In the genomic region with DNA sequence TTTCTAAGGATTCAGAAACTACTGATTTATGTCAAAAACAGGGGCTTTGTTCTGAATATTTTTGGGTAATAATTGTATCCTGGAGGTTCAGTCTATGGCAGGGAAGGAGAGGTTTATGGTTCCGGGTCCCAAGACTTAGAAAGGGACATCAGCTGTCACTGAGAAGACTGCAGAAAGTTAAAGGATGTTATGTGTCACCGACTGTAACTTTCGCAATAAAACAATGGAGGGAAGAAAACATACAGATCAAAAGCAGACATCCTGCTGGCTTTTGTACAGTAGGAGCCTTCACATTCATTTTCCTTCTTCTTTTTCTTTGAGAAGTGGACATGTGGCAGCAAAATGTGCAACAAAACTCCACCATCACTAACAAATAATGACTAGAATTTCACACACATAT, we compare ENCODE assay signal across 33 cellular contexts.
"Had no signal": no experiment of that assay in that cellular context is flagged by ENCODE, and none has a peak within 500 bp of the region (broad histone marks: within the 10 kb centered on the region; RNA-seq: fewer than 3 reads in every experiment).

No MANE protein-coding gene starts in this region.

- ATAC-seq: activated CD8-positive, alpha-beta T cell treated with anti-CD3 and anti-CD28 coated beads for 36 hours; activated naive CD4-positive, alpha-beta T cell treated with anti-CD3 and anti-CD28 coated beads, Interleukin-2, amount 50 U/mL, for 72 hours; activated T-cell treated with anti-CD3 and anti-CD28 coated beads, Interleukin-2, amount 50 U/mL, for 4 hours; activated T-cell treated with anti-CD3 and anti-CD28 coated beads, Interleukin-2, amount 50 U/mL, for 72 hours; activated T-helper 17 cell treated with anti-CD3 and anti-CD28 coated beads, Interleukin-2, amount 50 U/mL, for 72 hours; body of pancreas had no signal

- H3K27ac ChIP-seq: adrenal gland, body of pancreas, brain microvascular endothelial cell, breast epithelium, VCaP had no signal

- H3K4me1 ChIP-seq: adrenal gland, body of pancreas, breast epithelium had no signal

- FAIRE-seq: astrocyte, TTC549 had no signal

- DNase-seq: activated B cell treated with CpG ODN at 0.5 μM for 24 hours; activated CD4-positive, alpha-beta memory T cell treated with anti-CD3 and anti-CD28 coated beads for 36 hours; activated CD4-positive, alpha-beta T cell treated with anti-CD3 and anti-CD28 coated beads for 4 hours; activated CD4-positive, alpha-beta T cell treated with anti-CD3 and anti-CD28 coated beads, Interleukin-2, amount 10 ng/mL, durations not matched to agents 24 days and 14 days; activated CD4-positive, alpha-beta T cell treated with anti-CD3 and anti-CD28 coated beads, Interleukin-2, amount 50 U/mL, for 1 hour; activated CD4-positive, alpha-beta T cell treated with anti-CD3 and anti-CD28 coated beads, Interleukin-2, amount 50 U/mL, for 4 hours; activated CD4-positive, CD25-positive, alpha-beta regulatory T cell treated with anti-CD3 and anti-CD28 coated beads, Interleukin-2, amount 50 U/mL, for 72 hours; activated CD8-positive, alpha-beta memory T cell treated with anti-CD3 and anti-CD28 coated beads, Interleukin-2, amount 50 U/mL, for 4 hours; activated CD8-positive, alpha-beta T cell treated with anti-CD3 and anti-CD28 coated beads for 36 hours; activated effector memory CD4-positive, alpha-beta T cell treated with anti-CD3 and anti-CD28 coated beads, Interleukin-2, amount 50 U/mL, for 16 hours; activated gamma-delta T cell treated with Interleukin-2 at 50 U/mL for 16 hours; activated naive CD4-positive, alpha-beta T cell; activated naive CD4-positive, alpha-beta T cell treated with anti-CD3 and anti-CD28 coated beads for 36 hours; activated naive CD4-positive, alpha-beta T cell treated with anti-CD3 and anti-CD28 coated beads, Interleukin-2, amount 50 U/mL, for 16 hours; activated naive CD8-positive, alpha-beta T cell treated with anti-CD3 and anti-CD28 coated beads for 36 hours; activated T-cell treated with anti-CD3 and anti-CD28 coated beads for 4 hours; activated T-cell treated with anti-CD3 and anti-CD28 coated beads, Interleukin-2, amount 50 U/mL, for 1 hour; activated T-cell treated with anti-CD3 and anti-CD28 coated beads, Interleukin-2, amount 50 U/mL, for 4 hours; activated T-cell treated with anti-CD3 and anti-CD28 coated beads, Interleukin-2, amount 50 U/mL, for 72 hours; adrenal gland; amniotic stem cell; aorta; body of pancreas; brain microvascular endothelial cell; central memory CD4-positive, alpha-beta T cell; T-helper 2 cell; T-helper 9 cell had no signal

- H3K36me3 ChIP-seq: adrenal gland, brain microvascular endothelial cell, breast epithelium had no signal

- H3K27me3 ChIP-seq: adrenal gland, body of pancreas, brain microvascular endothelial cell, breast epithelium had no signal

- H3K4me3 ChIP-seq: adrenal gland, body of pancreas, breast epithelium had no signal

- H3K9me3 ChIP-seq: adrenal gland, body of pancreas had no signal
